In the genomic region with DNA sequence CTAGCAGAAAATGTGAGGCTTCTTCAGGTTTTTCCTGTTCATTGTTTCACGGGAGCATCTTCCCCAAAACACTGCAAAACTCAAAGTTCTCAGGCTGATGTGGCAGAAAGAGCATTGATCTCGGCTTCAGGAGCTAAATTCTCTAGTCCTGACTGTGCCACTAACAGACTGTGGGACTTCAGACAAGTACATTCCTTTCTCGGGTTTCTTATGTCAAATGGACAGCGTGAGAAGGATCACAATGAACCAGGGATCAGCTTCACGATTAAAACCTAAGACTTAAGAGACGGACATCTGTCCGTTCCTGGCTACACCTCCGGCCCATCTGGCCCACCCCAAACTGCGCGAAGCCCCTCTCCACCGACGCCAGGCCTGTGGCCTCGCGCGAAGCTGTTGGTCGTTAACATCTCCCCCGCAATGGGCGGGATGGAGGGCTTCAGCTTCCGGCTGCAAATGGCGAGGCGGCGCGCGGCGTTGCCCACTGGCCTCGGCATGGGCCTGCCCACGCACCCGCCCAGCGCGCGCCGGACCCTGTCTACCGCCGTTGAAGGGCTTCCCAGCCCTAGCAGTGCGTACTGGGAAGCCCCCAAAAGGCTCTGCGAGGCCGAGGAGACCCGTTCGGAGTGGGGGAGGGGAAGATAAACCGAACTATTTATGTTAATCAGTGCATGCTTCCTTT, we compare ENCODE assay signal across 8 cellular contexts. TPM values are rescaled to one million over a fixed set of nuclear protein-coding genes. Genes with fewer than 3 reads are reported as not detected.
DNase-seq lines count a peak whose midpoint lies in the region; ATAC-seq and TF ChIP-seq lines count a peak whose summit lies in the region.

No MANE protein-coding gene starts in this region.

- TF ChIP-seq EP300 in suprapubic skin (IDR thresholded peaks at IDR 0.05): peak; percentile 10

- peaks cover 2% of the 10 kb centered on the region for H3K79me1 ChIP-seq in mesendoderm (ENCODE audit: low read length)

- no peaks in the 10 kb centered on the region for H3K36me3 ChIP-seq in OCI-LY3 (replicated peaks; ENCODE audit: low read depth, low read length)
- no peaks in the 10 kb centered on the region for H3K36me3 ChIP-seq in colonic mucosa
- no peaks in the 10 kb centered on the region for H3K36me3 ChIP-seq in mesendoderm (ENCODE audit: control insufficient read depth, insufficient read depth, low read length)
- no peaks in the 10 kb centered on the region for H3K36me3 ChIP-seq in suprapubic skin

- H2BK5ac ChIP-seq in mesendoderm (ENCODE audit: low read length): peak overlapping the region; percentile 61

- H3K18ac ChIP-seq in mesendoderm (ENCODE audit: low read length): peak overlapping the region; percentile 81

- H3K27ac ChIP-seq in OCI-LY3 (ENCODE audit: low read length) (peak overlapping the region; percentile 75), colonic mucosa (peak overlapping the region; percentile 95), mesendoderm (ENCODE audit: low read depth, low read length) (peak overlapping the region; percentile 96), suprapubic skin (peak overlapping the region; percentile 99)

- no peak overlapping the region for H2BK120ac ChIP-seq in mesendoderm (ENCODE audit: low read depth, low read length)

- WGBS in mesendoderm (ENCODE audit: extremely low coverage, insufficient coverage, low lambda C conversion rate): no CpG with 5 or more reads among the region's 40 CpGs
- 9% methylated on average over 19 of the region's 40 CpGs for WGBS in suprapubic skin

- peak; percentile 93 for DNase-seq in activated CD8-positive, alpha-beta memory T cell treated with anti-CD3 and anti-CD28 coated beads for 24 hours
- no peak for DNase-seq in activated CD8-positive, alpha-beta memory T cell treated with anti-CD3 and anti-CD28 coated beads, Interleukin-2, amount 50 U/mL, for 4 hours
- DNase-seq in colonic mucosa (no peak), mesendoderm (no peak), suprapubic skin (ENCODE audit: low spot score in 2 of 2) (peak in 1 of 2 donors; percentile 88)

- TF ChIP-seq POLR2A in suprapubic skin (IDR thresholded peaks at IDR 0.05): no peak

- H4K8ac ChIP-seq in mesendoderm (ENCODE audit: low read depth, low read length): peak overlapping the region; percentile 68

- H3K56ac ChIP-seq in mesendoderm (ENCODE audit: low read length): peak overlapping the region; percentile 95

- H2BK15ac ChIP-seq in mesendoderm (replicated peaks; ENCODE audit: low read depth): no peak overlapping the region

- H4K20me1 ChIP-seq in OCI-LY3 (ENCODE audit: insufficient read depth, low read length): no peaks in the 10 kb centered on the region

- H3K9ac ChIP-seq in OCI-LY3 (ENCODE audit: low read length): peak overlapping the region; percentile 78
- H3K9ac ChIP-seq in colonic mucosa (ENCODE audit: low read depth in 2 of 2, low read length in 2 of 2): peak overlapping the region; percentile 79 to 84
- H3K9ac ChIP-seq in mesendoderm (ENCODE audit: low read length): peak overlapping the region; percentile 82

- H3K79me2 ChIP-seq in OCI-LY3 (ENCODE audit: low read length) (peaks cover 43% of the 10 kb centered on the region), mesendoderm (ENCODE audit: control insufficient read depth, insufficient read depth, low read length) (peaks cover 13% of the 10 kb centered on the region)

- H3K27me3 ChIP-seq in OCI-LY3 (ENCODE audit: low read depth, low read length): no peaks in the 10 kb centered on the region
- H3K27me3 ChIP-seq in colonic mucosa: no peaks in the 10 kb centered on the region
- H3K27me3 ChIP-seq in mesendoderm (ENCODE audit: insufficient read depth, low read length, poor library complexity): no peaks in the 10 kb centered on the region
- no peaks in the 10 kb centered on the region for H3K27me3 ChIP-seq in suprapubic skin

- peak overlapping the region; percentile 98 for H4K5ac ChIP-seq in mesendoderm (ENCODE audit: low read length)

- H3K4me2 ChIP-seq in OCI-LY3 (ENCODE audit: low read length): peak overlapping the region; percentile 95
- peak overlapping the region; percentile 41 for H3K4me2 ChIP-seq in mesendoderm (ENCODE audit: low read length)

- H3K9me3 ChIP-seq in OCI-LY3 (ENCODE audit: insufficient read depth, low read length) (no peaks in the 10 kb centered on the region), colonic mucosa (no peaks in the 10 kb centered on the region), suprapubic skin (no peaks in the 10 kb centered on the region)

- H2AFZ ChIP-seq in OCI-LY3 (ENCODE audit: low read depth, low read length): peak overlapping the region; percentile 67

- intact Hi-C loops in colonic mucosa (cut with DNase I): no loop called here

- H2AK5ac ChIP-seq in mesendoderm (ENCODE audit: low read length): no peak overlapping the region

- TF ChIP-seq CTCF in OCI-LY3 (IDR thresholded peaks at IDR 0.05; ENCODE audit: low read depth, low read length) (no peak), colonic mucosa (IDR thresholded peaks at IDR 0.05) (no peak), suprapubic skin (IDR thresholded peaks at IDR 0.05) (no peak)

- H3K4ac ChIP-seq in mesendoderm (ENCODE audit: low read depth, low read length): peak overlapping the region; percentile 40

- H3K4me1 ChIP-seq in OCI-LY3 (ENCODE audit: low read length): peaks cover 13% of the 10 kb centered on the region
- no peaks in the 10 kb centered on the region for H3K4me1 ChIP-seq in colonic mucosa
- peaks cover 2% of the 10 kb centered on the region for H3K4me1 ChIP-seq in mesendoderm (ENCODE audit: control insufficient read depth, low read depth, low read length)
- H3K4me1 ChIP-seq in suprapubic skin: peaks cover 19% of the 10 kb centered on the region

- H3K23ac ChIP-seq in mesendoderm (ENCODE audit: low read length): no peak overlapping the region

- peak; percentile 35 for ATAC-seq in HG02763 (IDR thresholded peaks at IDR 0.05; ENCODE audit: unreplicated experiment)
- ATAC-seq in GM19035 (IDR thresholded peaks at IDR 0.05; ENCODE audit: unreplicated experiment): no peak

- H3K4me3 ChIP-seq in OCI-LY3 (ENCODE audit: low read length): peak overlapping the region; percentile 100
- peak overlapping the region; percentile 76 for H3K4me3 ChIP-seq in colonic mucosa
- peak overlapping the region; percentile 33 for H3K4me3 ChIP-seq in mesendoderm (ENCODE audit: low read length)
- H3K4me3 ChIP-seq in suprapubic skin: peak overlapping the region; percentile 77

RNA-seq across cellular contexts. Expression of gene DDX50, which starts 0.5 kb away (rescaled TPM):
- 10 to 100 TPM; 22.6 to 24.1 TPM for total RNA-seq in colonic mucosa
- 28.4 TPM for polyA plus RNA-seq in mesendoderm (2013, experiment 1 of 2)
- 28.8 TPM for polyA plus RNA-seq in mesendoderm (2013, experiment 2 of 2)
- total RNA-seq in suprapubic skin: 10 to 100 TPM; 21.9 to 34.2 (median 27.8) TPM

RNA-seq across cellular contexts. Expression of gene DDX21, which starts 55.4 kb away (rescaled TPM):
- total RNA-seq in colonic mucosa (10 to 100 TPM; 42.8 to 47.5 TPM), suprapubic skin (10 to 100 TPM; 35.4 to 84.4 (median 58.5) TPM)
- 313 TPM for polyA plus RNA-seq in mesendoderm (2013, experiment 1 of 2)
- polyA plus RNA-seq in mesendoderm (2013, experiment 2 of 2): 313 TPM

Comparison
In these comparisons a context has a peak if more than half of its experiments do, and no peak if none do; other contexts are left out.
1. H3K4me3 ChIP-seq: peak in every context shown above with its lines; median percentile 100 in OCI-LY3; 77 in suprapubic skin; 76 in colonic mucosa; 33 in mesendoderm.